ENCODE assay signal across 12 cellular contexts in genomic region chr3:31170932-31171670, GRCh38.
A peak's percentile ranks its signal among the peaks of the same experiment; 100 is the strongest.
DNase-seq lines count a peak whose midpoint lies in the region; ATAC-seq and TF ChIP-seq lines count a peak whose summit lies in the region.
"Had no signal": no experiment of that assay in that cellular context is flagged by ENCODE, and none has a peak within 500 bp of the region (broad histone marks: within the 10 kb centered on the region; RNA-seq: fewer than 3 reads in every experiment).

No MANE protein-coding gene starts in this region.

- peak; percentile 96 for DNase-seq in A172 (ENCODE audit: low spot score)
- DNase-seq in HCEC 1CT = peak; percentile 51
- DNase-seq in brain microvascular endothelial cell = peak; percentile 94
- DNase-seq in left lung = no peak
- no peak for DNase-seq in Right ventricle myocardium superior
- DNase-seq in uterus = no peak
- DNase-seq in AML-193 (lab: John Stamatoyannopoulos, UW) = no peak
- DNase-seq: activated CD8-positive, alpha-beta memory T cell treated with anti-CD3 and anti-CD28 coated beads, Interleukin-2, amount 50 U/mL, for 4 hours; head of caudate nucleus; NCI-H2081; stimulated activated naive CD8-positive, alpha-beta T cell treated with anti-CD3 and anti-CD28 coated beads, Interleukin-15, Interleukin-2, amounts not matched to agents 100 U/mL and 50 U/mL, for 24 hours had no signal

- H3K36me3 ChIP-seq in brain microvascular endothelial cell (replicated peaks) (no peaks in the 10 kb centered on the region), left lung (no peaks in the 10 kb centered on the region), uterus (no peaks in the 10 kb centered on the region)

- no peak for TF ChIP-seq POLR2A in uterus (IDR thresholded peaks at IDR 0.05)

- H3K4me1 ChIP-seq in left lung (peaks cover 0 to 12% of the 10 kb centered on the region in 2 donors), uterus (no peaks in the 10 kb centered on the region)

- H3K9me3 ChIP-seq in left lung = no peaks in the 10 kb centered on the region
- H3K9me3 ChIP-seq in uterus = no peaks in the 10 kb centered on the region

- H3K27me3 ChIP-seq in brain microvascular endothelial cell (replicated peaks) (no peaks in the 10 kb centered on the region), left lung (no peaks in the 10 kb centered on the region), uterus (no peaks in the 10 kb centered on the region)

- intact Hi-C loops in left lung (cut with DNase I) (no loop called here), Right ventricle myocardium superior (cut with DNase I) (no loop called here), uterus (cut with DNase I; ENCODE audit: low total_unique reads) (no loop called here)

- peak; percentile 74 for ATAC-seq in left lung
- no peak for ATAC-seq in GM19035 (IDR thresholded peaks at IDR 0.05; ENCODE audit: unreplicated experiment)
- no peak for ATAC-seq in Right ventricle myocardium superior (ENCODE audit: poor library complexity)
- ATAC-seq: stimulated activated naive CD8-positive, alpha-beta T cell treated with anti-CD3 and anti-CD28 coated beads, Interleukin-15, Interleukin-2, amounts not matched to agents 100 U/mL and 50 U/mL, for 24 hours had no signal

- H3K27ac ChIP-seq in brain microvascular endothelial cell = peak overlapping the region; percentile 88
- peak overlapping the region; percentile 18 to 40 for H3K27ac ChIP-seq in left lung
- no peak overlapping the region for H3K27ac ChIP-seq in uterus

- in situ Hi-C loops in brain microvascular endothelial cell (cut with HindIII; ENCODE audit: low pct_ligation_motif_present, low sequenced_read_pairs) = no loop called here

- TF ChIP-seq CTCF in brain microvascular endothelial cell (IDR thresholded peaks at IDR 0.05; ENCODE audit: low read depth, low read length, missing control alignments) = no peak
- TF ChIP-seq CTCF in left lung (IDR thresholded peaks at IDR 0.05) = no peak
- TF ChIP-seq CTCF in uterus (IDR thresholded peaks at IDR 0.05) = no peak

- H3K4me3 ChIP-seq in brain microvascular endothelial cell (ENCODE audit: low read depth, low read length) (no peak overlapping the region), left lung (no peak overlapping the region), uterus (no peak overlapping the region)

Comparison
In these comparisons a context has a peak if more than half of its experiments do, and no peak if none do; other contexts are left out.
1. DNase-seq: peak in A172 (single experiment), HCEC 1CT (single experiment) and brain microvascular endothelial cell (single experiment); none in left lung (0 of 2), Right ventricle myocardium superior (single experiment), uterus (0 of 2) and AML-193 (0 of 2).
2. H3K27ac ChIP-seq: peak in brain microvascular endothelial cell (single experiment) and left lung (2 of 2); none in uterus (0 of 2).